ENCODE assay signal across 11 cellular contexts in genomic region chr2:28360066-28360741, GRCh38. TPM values are rescaled to one million over a fixed set of nuclear protein-coding genes. Genes with fewer than 3 reads are reported as not detected.
DNase-seq lines count a peak whose midpoint lies in the region; FAIRE-seq and TF ChIP-seq lines count a peak whose summit lies in the region.
"Had no signal": no experiment of that assay in that cellular context is flagged by ENCODE, and none has a peak within 500 bp of the region (broad histone marks: within the 10 kb centered on the region; RNA-seq: fewer than 3 reads in every experiment).

No MANE protein-coding gene starts in this region.

- intact Hi-C loops in Caco-2 (cut with micrococcal nuclease; ENCODE audit: unreplicated experiment) = no loop called here

- H3K9me3 ChIP-seq in astrocyte (ENCODE audit: insufficient read depth, low read depth, low read length) (no peaks in the 10 kb centered on the region), Caco-2 (no peaks in the 10 kb centered on the region)
- H3K9me3 ChIP-seq: heart left ventricle, lower lobe of right lung had no signal

- H2AFZ ChIP-seq in astrocyte (ENCODE audit: low read depth, low read length) = no peak overlapping the region

- H3K4me1 Mint-ChIP-seq in astrocyte (ENCODE audit: low read depth, unreplicated experiment) (peaks cover 33% of the 10 kb centered on the region), osteocyte (ENCODE audit: unreplicated experiment) (peaks cover 56% of the 10 kb centered on the region), Caco-2 (ENCODE audit: low read depth, unreplicated experiment) (peaks cover 13% of the 10 kb centered on the region), endothelial cell (ENCODE audit: unreplicated experiment) (peaks cover 10% of the 10 kb centered on the region)

- peak overlapping the region; percentile 53 for H3K27ac Mint-ChIP-seq in astrocyte (ENCODE audit: unreplicated experiment)
- peak overlapping the region; percentile 79 for H3K27ac Mint-ChIP-seq in osteocyte (ENCODE audit: unreplicated experiment)
- H3K27ac Mint-ChIP-seq in Caco-2 (ENCODE audit: unreplicated experiment) = no peak overlapping the region
- no peak overlapping the region for H3K27ac Mint-ChIP-seq in endothelial cell (ENCODE audit: unreplicated experiment)

- H4K20me1 ChIP-seq in astrocyte (ENCODE audit: insufficient read depth, low read length) = no peaks in the 10 kb centered on the region

- H3K27me3 Mint-ChIP-seq in astrocyte (ENCODE audit: low read depth, unreplicated experiment) (peaks cover 2% of the 10 kb centered on the region), osteocyte (ENCODE audit: unreplicated experiment) (no peaks in the 10 kb centered on the region), Caco-2 (ENCODE audit: insufficient read depth, unreplicated experiment) (no peaks in the 10 kb centered on the region), endothelial cell (ENCODE audit: unreplicated experiment) (peaks cover 7% of the 10 kb centered on the region)

- H3K4me1 ChIP-seq in astrocyte (ENCODE audit: insufficient read depth, low read length) = peaks cover 23% of the 10 kb centered on the region
- peaks cover 10% of the 10 kb centered on the region; the same call in 1 of the 2 replicates for H3K4me1 ChIP-seq in Caco-2

- POLR2A ChIA-PET in Caco-2 (lab: Charles Lee) = no interaction called here

- DNase-seq in GM12892 (ENCODE audit: insufficient read length) (no peak), NB4 (ENCODE audit: low read depth) (peak; percentile 95), astrocyte (ENCODE audit: low read depth) (no peak), osteocyte (ENCODE audit: extremely low spot score, unreplicated experiment) (no peak), Caco-2 (no peak), kidney tubule cell (ENCODE audit: low spot score) (no peak), endothelial cell (ENCODE audit: low spot score) (no peak)
- DNase-seq: NCI-H1930 had no signal

- BruUV-seq in Caco-2 (replicated peaks; lab: Mats Ljungman, UMichigan) = no TSS peak

- TF ChIP-seq POLR2A in GM12892 (IDR thresholded peaks at IDR 0.05; ENCODE audit: low read depth, low read length) = no peak
- no peak for TF ChIP-seq POLR2A in NB4 (IDR thresholded peaks at IDR 0.05; ENCODE audit: extremely low read depth, insufficient read length)

- CTCF ChIA-PET in Caco-2 (lab: Charles Lee) = no interaction called here

- H3K9ac ChIP-seq in astrocyte (ENCODE audit: low read length) = no peak overlapping the region

- H3K4me2 ChIP-seq in astrocyte (ENCODE audit: low read length) = no peak overlapping the region

- H3K4me3 ChIP-seq in NB4 (ENCODE audit: low read depth, low read length) (no peak overlapping the region), astrocyte (ENCODE audit: insufficient read depth, low read depth, low read length) (no peak overlapping the region), Caco-2 (ENCODE audit: low read depth, low read length) (no peak overlapping the region)
- H3K4me3 ChIP-seq: heart left ventricle, lower lobe of right lung had no signal

- H3K36me3 ChIP-seq in astrocyte (ENCODE audit: insufficient read depth, low read length) = no peaks in the 10 kb centered on the region
- H3K36me3 ChIP-seq in Caco-2 (ENCODE audit: control insufficient read depth, insufficient read depth, low read length) = no peaks in the 10 kb centered on the region
- H3K36me3 ChIP-seq: heart left ventricle, lower lobe of right lung had no signal

- FAIRE-seq in GM12892 (lab: Jason Lieb, UNC) (peak; percentile 17), astrocyte (lab: Jason Lieb, UNC) (no peak)

- H3K27ac ChIP-seq in astrocyte (ENCODE audit: low read depth, low read length) = no peak overlapping the region
- H3K27ac ChIP-seq: lower lobe of right lung, VCaP had no signal

- H3K36me3 Mint-ChIP-seq in astrocyte (ENCODE audit: low read depth, unreplicated experiment) (peaks cover 3% of the 10 kb centered on the region), osteocyte (ENCODE audit: unreplicated experiment) (no peaks in the 10 kb centered on the region), Caco-2 (ENCODE audit: insufficient read depth, unreplicated experiment) (no peaks in the 10 kb centered on the region), endothelial cell (ENCODE audit: low read depth, unreplicated experiment) (no peaks in the 10 kb centered on the region)

- H3K27me3 ChIP-seq in astrocyte (ENCODE audit: insufficient read depth, low read length) (no peaks in the 10 kb centered on the region), Caco-2 (replicated peaks; ENCODE audit: control insufficient read depth, insufficient read depth, low read length) (no peaks in the 10 kb centered on the region)
- H3K27me3 ChIP-seq: heart left ventricle had no signal

- H3K79me2 ChIP-seq in astrocyte (ENCODE audit: insufficient read depth, low read length) = no peaks in the 10 kb centered on the region

- TF ChIP-seq CTCF in NB4 (IDR thresholded peaks at IDR 0.05; ENCODE audit: low read depth, low read length) = no peak
- no peak for TF ChIP-seq CTCF in astrocyte (IDR thresholded peaks at IDR 0.05; ENCODE audit: insufficient read depth, low read depth, low read length)
- TF ChIP-seq CTCF in osteocyte (IDR thresholded peaks at IDR 0.05) = no peak
- TF ChIP-seq CTCF in Caco-2 (IDR thresholded peaks at IDR 0.05; ENCODE audit: insufficient read depth in 1 of 2, low read depth in 1 of 2, low read length in 1 of 2, severe bottlenecking in 1 of 2, unreplicated experiment in 1 of 2) = no peak
- TF ChIP-seq CTCF in endothelial cell (IDR thresholded peaks at IDR 0.05; ENCODE audit: unreplicated experiment) = no peak

- H3K9me3 Mint-ChIP-seq in astrocyte (ENCODE audit: unreplicated experiment) (no peaks in the 10 kb centered on the region), osteocyte (ENCODE audit: unreplicated experiment) (no peaks in the 10 kb centered on the region), Caco-2 (ENCODE audit: unreplicated experiment) (no peaks in the 10 kb centered on the region), endothelial cell (ENCODE audit: unreplicated experiment) (no peaks in the 10 kb centered on the region)

- H3K4me3 Mint-ChIP-seq in astrocyte (ENCODE audit: unreplicated experiment) = no peak overlapping the region
- H3K4me3 Mint-ChIP-seq in osteocyte (ENCODE audit: unreplicated experiment) = no peak overlapping the region
- no peak overlapping the region for H3K4me3 Mint-ChIP-seq in Caco-2 (ENCODE audit: unreplicated experiment)
- H3K4me3 Mint-ChIP-seq in endothelial cell (ENCODE audit: unreplicated experiment) = no peak overlapping the region

RNA-seq across cellular contexts. Expression of gene FOSL2, which starts 32.5 kb away (rescaled TPM):
- 0.68 TPM for polyA plus RNA-seq in GM12892 (2012; ENCODE audit: missing spikeins)
- 156 and 158 TPM in 2 replicates for total RNA-seq in astrocyte
- 82.6 and 83.2 TPM in 2 replicates for total RNA-seq in osteocyte
- 64.6 and 70.7 TPM in 2 replicates for total RNA-seq in Caco-2 (2022)
- 24.4 TPM for total RNA-seq in endothelial cell (ENCODE audit: unreplicated experiment)

Comparison
In these comparisons a context has a peak if more than half of its experiments do, and no peak if none do; other contexts are left out.
1. H3K27ac Mint-ChIP-seq: peak in astrocyte (single experiment) and osteocyte (single experiment); none in Caco-2 (single experiment) and endothelial cell (single experiment).